In genomic region chr9:2600307-2600706, GRCh38 we compare ENCODE assay signal across 1 cellular context.
TF ChIP-seq lines count a peak whose summit lies in the region.

No MANE protein-coding gene starts in this region.

TF ChIP-seq in H1, 55 proteins besides CTCF, POLR2A, EP300 and RAD21:
- TF ChIP-seq HDAC2 (IDR thresholded peaks at IDR 0.05; ENCODE audit: borderline replicate concordance in 1 of 2, low read depth in 2 of 2, low read length in 2 of 2): no peak
